In the genomic region with DNA sequence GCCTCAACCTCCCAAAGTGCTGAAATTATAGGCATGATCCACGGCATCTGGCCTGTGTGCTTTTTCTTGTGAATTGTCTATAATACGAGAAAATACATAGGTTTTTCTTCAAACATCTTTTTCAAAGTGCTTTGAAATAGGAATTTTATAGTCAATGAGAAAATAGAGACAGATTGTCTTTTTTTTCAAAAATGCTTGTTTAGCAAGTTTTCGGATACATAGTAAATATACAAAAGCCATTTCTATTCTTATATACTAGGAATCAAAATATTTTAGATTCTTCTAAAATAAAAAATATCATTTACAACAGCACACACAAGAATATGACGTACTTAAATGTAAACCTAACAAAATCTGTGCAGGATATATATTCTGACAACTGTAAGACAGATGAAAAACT, we compare ENCODE assay signal across 37 cellular contexts. TPM values are rescaled to one million over a fixed set of nuclear protein-coding genes. Genes with fewer than 3 reads are reported as not detected.
"Had no signal": no experiment of that assay in that cellular context is flagged by ENCODE, and none has a peak within 500 bp of the region (broad histone marks: within the 10 kb centered on the region; RNA-seq: fewer than 3 reads in every experiment).

No MANE protein-coding gene starts in this region.

- H2AFZ ChIP-seq: PC-9 had no signal

- H3K4me3 ChIP-seq: MG63, PC-9, SJCRH30, SK-N-MC had no signal

- H3K4me1 ChIP-seq: SJCRH30 had no signal

- H3K4me1 Mint-ChIP-seq: activated naive CD8-positive, alpha-beta T cell treated with anti-CD3 and anti-CD28 coated beads for 36 hours had no signal

- H3K4me3 Mint-ChIP-seq: activated CD4-positive, alpha-beta memory T cell treated with anti-CD3 and anti-CD28 coated beads, Interleukin-2, amount 10 ng/mL, durations not matched to agents 7 days and 5 days; activated CD8-positive, alpha-beta memory T cell treated with anti-CD3 and anti-CD28 coated beads, Interleukin-2, amount 10 ng/mL, durations not matched to agents 7 days and 5 days; activated naive CD8-positive, alpha-beta T cell treated with anti-CD3 and anti-CD28 coated beads for 36 hours had no signal

- H3K9me3 Mint-ChIP-seq: activated CD4-positive, alpha-beta memory T cell treated with anti-CD3 and anti-CD28 coated beads, Interleukin-2, amount 10 ng/mL, durations not matched to agents 7 days and 5 days; activated naive CD8-positive, alpha-beta T cell treated with anti-CD3 and anti-CD28 coated beads for 36 hours had no signal

- DNase-seq: activated CD4-positive, alpha-beta memory T cell treated with anti-CD3 and anti-CD28 coated beads, Interleukin-2, amount 10 ng/mL, durations not matched to agents 7 days and 5 days; activated CD4-positive, alpha-beta T cell treated with anti-CD3 and anti-CD28 coated beads for 1 hour; activated CD4-positive, alpha-beta T cell treated with anti-CD3 and anti-CD28 coated beads for 48 hours; activated CD4-positive, CD25-positive, alpha-beta regulatory T cell; activated CD8-positive, alpha-beta memory T cell treated with anti-CD3 and anti-CD28 coated beads for 24 hours; activated CD8-positive, alpha-beta memory T cell treated with anti-CD3 and anti-CD28 coated beads, Interleukin-2, amount 10 ng/mL, durations not matched to agents 7 days and 5 days; activated CD8-positive, alpha-beta memory T cell treated with anti-CD3 and anti-CD28 coated beads, Interleukin-2, amount 50 U/mL, for 48 hours; activated effector memory CD4-positive, alpha-beta T cell treated with Interleukin-2 at 50 U/mL for 16 hours; activated naive CD4-positive, alpha-beta T cell; activated naive CD4-positive, alpha-beta T cell treated with anti-CD3 and anti-CD28 coated beads, Interleukin-2, amount 50 U/mL, for 16 hours; activated naive CD8-positive, alpha-beta T cell treated with anti-CD3 and anti-CD28 coated beads for 36 hours; activated T-cell treated with anti-CD3 and anti-CD28 coated beads, Interleukin-2, amount 50 U/mL, for 48 hours; amniotic stem cell; aorta; brain microvascular endothelial cell; central memory CD4-positive, alpha-beta T cell; Kasumi-1; MG63; NCI-H1092; NCI-H1436 treated with DMSO at 0.1 percent for 48 hours; NCI-H1694 treated with DMSO at 0.1 percent for 48 hours; NCI-H2029; NCI-H345; NCI-H524 treated with DMSO at 0.1 percent for 48 hours; NK-92 treated with Interleukin-12 subunit alpha and Interleukin-12 subunit beta, amount 100 ng/mL, for 24 hours; PC-9; SHP77; SJCRH30; T1000; WERI-Rb-1 had no signal

- ATAC-seq: activated CD8-positive, alpha-beta memory T cell treated with anti-CD3 and anti-CD28 coated beads, Interleukin-2, amount 10 ng/mL, durations not matched to agents 7 days and 5 days had no signal

- H3K36me3 ChIP-seq: brain microvascular endothelial cell, MG63, SJCRH30, WERI-Rb-1 had no signal

- H3K27ac ChIP-seq: brain microvascular endothelial cell, PC-9, RWPE1, SJCRH30, SK-N-MC, WERI-Rb-1 had no signal

- H3K27ac Mint-ChIP-seq: activated CD4-positive, alpha-beta memory T cell treated with anti-CD3 and anti-CD28 coated beads, Interleukin-2, amount 10 ng/mL, durations not matched to agents 7 days and 5 days; activated CD8-positive, alpha-beta memory T cell treated with anti-CD3 and anti-CD28 coated beads, Interleukin-2, amount 10 ng/mL, durations not matched to agents 7 days and 5 days; activated naive CD8-positive, alpha-beta T cell treated with anti-CD3 and anti-CD28 coated beads for 36 hours had no signal

- H3K27me3 ChIP-seq: brain microvascular endothelial cell, MG63, SJCRH30 had no signal

- H3K9me3 ChIP-seq: MG63, SJCRH30 had no signal

- H3K4me2 ChIP-seq: PC-9 had no signal

- H3K36me3 Mint-ChIP-seq: activated CD8-positive, alpha-beta memory T cell treated with anti-CD3 and anti-CD28 coated beads, Interleukin-2, amount 10 ng/mL, durations not matched to agents 7 days and 5 days; activated naive CD8-positive, alpha-beta T cell treated with anti-CD3 and anti-CD28 coated beads for 36 hours had no signal

RNA-seq across cellular contexts. Expression of a gene that starts 1.6 kb away (rescaled TPM):
- total RNA-seq: activated CD4-positive, alpha-beta memory T cell treated with anti-CD3 and anti-CD28 coated beads, Interleukin-2, amount 10 ng/mL, durations not matched to agents 7 days and 5 days; activated CD8-positive, alpha-beta memory T cell treated with anti-CD3 and anti-CD28 coated beads, Interleukin-2, amount 10 ng/mL, durations not matched to agents 7 days and 5 days; activated naive CD8-positive, alpha-beta T cell treated with anti-CD3 and anti-CD28 coated beads for 36 hours; aorta; cerebellum; NCI-H460; OCI-LY7; PC-9; SJCRH30; T-helper 1 cell treated with Interleukin-12 subunit alpha and Interleukin-12 subunit beta and Interleukin-4 antibody, amounts not matched to agents 30 ng/mL and 1 ng/mL, for 36 hours; T-helper 2 cell treated with Interferon-gamma antibody and Interleukin-4, amounts not matched to agents 100 ng/mL and 5 ng/mL, for 36 hours had no signal
- polyA plus RNA-seq: aorta had no signal
